9 cellular contexts compared by ENCODE assay signal in the genomic region with DNA sequence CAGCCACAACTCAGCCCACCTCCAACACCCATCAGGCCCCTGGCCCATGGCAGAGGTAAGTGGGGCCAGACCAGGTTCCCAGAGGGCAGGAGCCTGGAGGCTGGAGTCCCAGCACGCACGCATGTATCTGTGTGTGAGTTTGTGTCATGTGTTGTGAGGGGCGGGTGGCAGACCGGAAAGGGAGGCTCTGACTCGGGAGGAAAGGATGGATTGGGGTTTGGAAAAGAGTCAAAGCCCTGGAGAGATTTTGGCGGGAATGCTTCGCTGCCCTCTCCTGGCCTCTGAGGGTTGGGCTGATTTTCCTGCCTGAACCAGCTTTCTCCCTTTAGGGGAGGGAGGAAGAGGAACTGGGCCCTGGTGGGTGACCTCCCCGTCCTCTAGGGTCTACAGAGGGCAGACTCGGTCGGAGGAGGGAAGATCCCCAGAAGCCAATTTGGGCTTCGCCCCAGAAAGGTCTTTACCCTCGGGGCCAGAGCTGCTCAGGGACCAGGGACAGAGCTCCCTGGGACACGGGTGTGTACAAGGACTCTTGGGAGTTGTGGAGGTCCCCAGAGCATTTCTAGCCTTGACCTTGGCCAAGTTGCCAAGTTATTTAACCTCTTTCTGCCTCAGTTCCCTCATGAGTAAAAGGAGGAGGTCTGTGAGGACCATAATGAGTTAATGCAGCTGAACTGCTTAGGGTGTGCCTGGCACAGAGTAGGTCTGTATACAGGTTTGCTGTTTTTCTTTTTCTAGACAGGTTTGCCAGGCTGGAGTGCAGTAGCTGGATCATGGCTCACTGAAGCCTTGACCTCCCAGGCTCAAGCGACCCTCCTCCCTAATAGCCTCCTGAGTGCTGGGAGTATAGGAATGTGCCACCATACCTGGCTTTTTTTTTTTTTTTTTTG. TPM values are rescaled to one million over a fixed set of nuclear protein-coding genes. Genes with fewer than 3 reads are reported as not detected.
DNase-seq lines count a peak whose midpoint lies in the region; ATAC-seq and TF ChIP-seq lines count a peak whose summit lies in the region.
"Had no signal": no experiment of that assay in that cellular context is flagged by ENCODE, and none has a peak within 500 bp of the region (broad histone marks: within the 10 kb centered on the region; RNA-seq: fewer than 3 reads in every experiment).

No MANE protein-coding gene starts in this region.

- no peak overlapping the region for H3K27ac Mint-ChIP-seq in CD8-positive, alpha-beta memory T cell
- H3K27ac Mint-ChIP-seq: activated B cell treated with CpG ODN at 0.5 μM for 24 hours had no signal

- H3K9ac ChIP-seq in adipocyte (ENCODE audit: low read length) = peak overlapping the region; percentile 76

- TF ChIP-seq CTCF in DOHH2 (IDR thresholded peaks at IDR 0.05; ENCODE audit: low read depth, low read length, poor library complexity, severe bottlenecking) = peak; percentile 30
- TF ChIP-seq CTCF in upper lobe of right lung (IDR thresholded peaks at IDR 0.05) = peak; percentile 34

- H3K27me3 ChIP-seq in DOHH2 (ENCODE audit: control insufficient read depth, low read length) (peaks cover 25% of the 10 kb centered on the region), adipocyte (replicated peaks; ENCODE audit: control insufficient read depth, insufficient read depth, low read length) (no peaks in the 10 kb centered on the region), upper lobe of right lung (no peaks in the 10 kb centered on the region)
- H3K27me3 ChIP-seq in CD8-positive, alpha-beta memory T cell (ENCODE audit: insufficient read depth, low read length, poor library complexity, severe bottlenecking) = no peaks in the 10 kb centered on the region

- no peaks in the 10 kb centered on the region for H3K9me3 Mint-ChIP-seq in CD8-positive, alpha-beta memory T cell
- H3K9me3 Mint-ChIP-seq: activated B cell treated with CpG ODN at 0.5 μM for 24 hours had no signal

- peaks cover 0 to 7% (median 3%) of the 10 kb centered on the region in 3 donors for H3K36me3 Mint-ChIP-seq in CD8-positive, alpha-beta memory T cell

- H4K20me1 ChIP-seq in DOHH2 (ENCODE audit: control insufficient read depth, insufficient read depth, low read depth, low read length) = no peaks in the 10 kb centered on the region

- peaks cover 2% of the 10 kb centered on the region; the same call in 1 of the 2 replicates for H3K79me2 ChIP-seq in DOHH2 (ENCODE audit: control insufficient read depth, low read length)

- H3K9me3 ChIP-seq in DOHH2 (ENCODE audit: control insufficient read depth, insufficient read depth, low read length) = no peaks in the 10 kb centered on the region
- H3K9me3 ChIP-seq in adipocyte (ENCODE audit: control insufficient read depth, low read length) = no peaks in the 10 kb centered on the region
- H3K9me3 ChIP-seq in upper lobe of right lung = no peaks in the 10 kb centered on the region
- no peaks in the 10 kb centered on the region for H3K9me3 ChIP-seq in CD8-positive, alpha-beta memory T cell (ENCODE audit: low read length)

- H3K9me2 ChIP-seq in DOHH2 (replicated peaks; ENCODE audit: control insufficient read depth, low read length) = no peaks in the 10 kb centered on the region

- peaks cover 16 to 29% (median 23%) of the 10 kb centered on the region in 3 donors for H3K4me1 Mint-ChIP-seq in CD8-positive, alpha-beta memory T cell

- H3K4me3 ChIP-seq in DOHH2 (ENCODE audit: low read length) = no peak overlapping the region
- H3K4me3 ChIP-seq in adipocyte (ENCODE audit: low read length) = peak overlapping the region; percentile 22
- H3K4me3 ChIP-seq in upper lobe of right lung = no peak overlapping the region
- H3K4me3 ChIP-seq in CD8-positive, alpha-beta memory T cell (ENCODE audit: low read length) = no peak overlapping the region

- DNase-seq in LoVo (ENCODE audit: low spot score) (peak; percentile 81), adipocyte (ENCODE audit: low read depth) (peak; percentile 80), islet precursor cell (peak; percentile 77), upper lobe of right lung (no peak), GF-D8 (lab: John Stamatoyannopoulos, UW) (no peak), superior temporal gyrus (ENCODE audit: extremely low spot score) (no peak)
- DNase-seq in CD8-positive, alpha-beta memory T cell = no peak
- DNase-seq: activated B cell treated with CpG ODN at 0.5 μM for 24 hours had no signal

- H3K4me1 ChIP-seq in DOHH2 (ENCODE audit: control insufficient read depth, low read length) = peaks cover 8% of the 10 kb centered on the region
- H3K4me1 ChIP-seq in adipocyte (ENCODE audit: control insufficient read depth, insufficient read depth, low read length) = peaks cover 57% of the 10 kb centered on the region
- peaks cover 34% of the 10 kb centered on the region for H3K4me1 ChIP-seq in upper lobe of right lung
- H3K4me1 ChIP-seq in CD8-positive, alpha-beta memory T cell (ENCODE audit: insufficient read depth, low read length) = peaks cover 11% of the 10 kb centered on the region

- intact Hi-C loops in upper lobe of right lung (cut with DNase I) = no loop called here

- peak; percentile 32 for ATAC-seq in upper lobe of right lung

- H3K27ac ChIP-seq in DOHH2 (ENCODE audit: low read depth, low read length) (no peak overlapping the region), upper lobe of right lung (peak overlapping the region; percentile 11)
- H3K27ac ChIP-seq in CD8-positive, alpha-beta memory T cell (ENCODE audit: low read depth, low read length) = no peak overlapping the region

- POLR2A ChIA-PET in CD8-positive, alpha-beta memory T cell (lab: Charles Lee) = interaction anchor here (1.2 kb wide), 1 partner anchor 21 kb away, joined by 4 read pairs; a partner anchor contains a TSS

- H3K4me3 Mint-ChIP-seq in CD8-positive, alpha-beta memory T cell = no peak overlapping the region
- H3K4me3 Mint-ChIP-seq: activated B cell treated with CpG ODN at 0.5 μM for 24 hours had no signal

- CTCF ChIA-PET in CD8-positive, alpha-beta memory T cell (lab: Charles Lee) = interaction anchor here (0.6 to 1.6 kb wide), 4 partner anchors 21 to 1178 kb away, joined by 3 to 6 read pairs (median 4); a partner anchor contains a TSS

- no peak overlapping the region for H3K4me2 ChIP-seq in DOHH2 (ENCODE audit: low read length)

- H3K27me3 Mint-ChIP-seq in CD8-positive, alpha-beta memory T cell = peaks cover 3 to 14% of the 10 kb centered on the region in 2 donors

- no peaks in the 10 kb centered on the region; the same call in 1 of the 2 replicates for H3K36me3 ChIP-seq in DOHH2 (ENCODE audit: control insufficient read depth, low read length)
- H3K36me3 ChIP-seq in adipocyte (ENCODE audit: control insufficient read depth, insufficient read depth, low read length, severe bottlenecking) = no peaks in the 10 kb centered on the region
- H3K36me3 ChIP-seq in upper lobe of right lung = no peaks in the 10 kb centered on the region
- H3K36me3 ChIP-seq in CD8-positive, alpha-beta memory T cell (ENCODE audit: insufficient read depth, low read length) = no peaks in the 10 kb centered on the region

- H3F3A ChIP-seq in DOHH2 (ENCODE audit: control insufficient read depth, insufficient read depth) = no peaks in the 10 kb centered on the region

RNA-seq across cellular contexts. Expression of a gene that starts 6.9 kb away (rescaled TPM):
- total RNA-seq in upper lobe of right lung = 34.7 TPM
- total RNA-seq in CD8-positive, alpha-beta memory T cell = 10 to 100 TPM; 18.7 to 21.4 TPM
- polyA plus RNA-seq in CD8-positive, alpha-beta memory T cell = 70.3 TPM

RNA-seq across cellular contexts. Expression of a gene that starts 7.3 kb away (rescaled TPM):
- total RNA-seq in upper lobe of right lung = 62.8 TPM
- total RNA-seq in CD8-positive, alpha-beta memory T cell = 100 to 1,000 TPM in 1 of 2 experiments, 10 to 100 TPM in 1; 94.6 to 103 TPM
- polyA plus RNA-seq in CD8-positive, alpha-beta memory T cell = 115 TPM

RNA-seq across cellular contexts. Expression of a gene that starts 11.7 kb away (rescaled TPM):
- total RNA-seq in upper lobe of right lung = 3.9 TPM
- 10 to 100 TPM; 26.4 to 26.9 TPM for total RNA-seq in CD8-positive, alpha-beta memory T cell
- polyA plus RNA-seq in CD8-positive, alpha-beta memory T cell = 0.51 TPM

RNA-seq across cellular contexts. Expression of a gene that starts 21.5 kb away (rescaled TPM):
- 36.4 TPM for total RNA-seq in upper lobe of right lung
- 10 to 100 TPM; 81.3 to 86.7 TPM for total RNA-seq in CD8-positive, alpha-beta memory T cell
- polyA plus RNA-seq in CD8-positive, alpha-beta memory T cell = 94.4 TPM

RNA-seq across cellular contexts. Expression of a gene that starts 23.7 kb away (rescaled TPM):
- total RNA-seq in upper lobe of right lung = 35.5 TPM
- 100 to 1,000 TPM; 121 to 123 TPM for total RNA-seq in CD8-positive, alpha-beta memory T cell
- polyA plus RNA-seq in CD8-positive, alpha-beta memory T cell = 78.6 TPM

Comparison
In these comparisons a context has a peak if more than half of its experiments do, and no peak if none do; other contexts are left out.
1. DNase-seq: peak in LoVo (single experiment), adipocyte (single experiment) and islet precursor cell (single experiment); none in upper lobe of right lung (single experiment), CD8-positive, alpha-beta memory T cell (0 of 5), GF-D8 (single experiment) and superior temporal gyrus (single experiment).